24 cellular contexts compared by ENCODE assay signal in the genomic region with DNA sequence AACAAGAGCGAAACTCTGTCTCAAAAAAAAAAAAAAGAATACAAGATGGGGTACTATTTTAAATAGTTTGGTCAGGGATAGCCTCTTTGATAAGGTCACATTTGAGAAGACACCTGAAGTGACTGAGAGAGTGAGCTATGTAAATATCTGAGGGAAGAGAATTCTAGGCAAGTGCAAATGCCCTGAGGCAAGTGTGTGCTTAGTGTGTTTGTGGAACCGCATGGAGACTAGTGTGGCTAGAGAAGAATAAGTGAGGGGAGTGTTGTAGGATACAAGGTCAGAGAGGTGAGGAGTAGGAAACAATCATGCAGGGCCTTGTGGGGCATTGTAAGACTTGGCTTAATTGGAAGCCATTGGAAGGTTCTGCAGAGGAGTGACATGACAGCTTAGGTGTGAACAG. TPM values are rescaled to one million over a fixed set of nuclear protein-coding genes. Genes with fewer than 3 reads are reported as not detected.
DNase-seq lines count a peak whose midpoint lies in the region; ATAC-seq, FAIRE-seq and TF ChIP-seq lines count a peak whose summit lies in the region.
"Had no signal": no experiment of that assay in that cellular context is flagged by ENCODE, and none has a peak within 500 bp of the region (broad histone marks: within the 10 kb centered on the region; RNA-seq: fewer than 3 reads in every experiment).

No MANE protein-coding gene starts in this region.

- DNase-seq in activated naive CD8-positive, alpha-beta T cell treated with anti-CD3 and anti-CD28 coated beads, Interleukin-2, amount 50 U/mL, for 24 hours: no peak
- DNase-seq in activated naive CD8-positive, alpha-beta T cell treated with anti-CD3 and anti-CD28 coated beads for 36 hours: no peak
- no peak for DNase-seq in T-helper 17 cell
- DNase-seq in H1 (ENCODE audit: low read depth in 1 of 2, low spot score in 2 of 2): no peak
- no peak for DNase-seq in Right ventricle myocardium inferior (ENCODE audit: missing footprints)
- no peak for DNase-seq in breast epithelium (ENCODE audit: low spot score in 2 of 2)
- DNase-seq: AML-193; Caco-2; Calu3; CD4-positive, alpha-beta T cell; CD8-positive, alpha-beta T cell; DMS79 treated with DMSO at 0.1 percent for 48 hours; GF-D8 had no signal

- H3K36me3 Mint-ChIP-seq in activated naive CD8-positive, alpha-beta T cell treated with anti-CD3 and anti-CD28 coated beads, Interleukin-2, amount 50 U/mL, for 24 hours (ENCODE audit: low read depth): no peaks in the 10 kb centered on the region
- peaks cover 4% of the 10 kb centered on the region for H3K36me3 Mint-ChIP-seq in activated naive CD8-positive, alpha-beta T cell treated with anti-CD3 and anti-CD28 coated beads for 36 hours
- H3K36me3 Mint-ChIP-seq in T-helper 17 cell (ENCODE audit: low read depth): peaks cover 3% of the 10 kb centered on the region
- H3K36me3 Mint-ChIP-seq: CD8-positive, alpha-beta T cell had no signal

- no peak overlapping the region for H3K27ac ChIP-seq in H1 (ENCODE audit: low read depth, low read length)
- H3K27ac ChIP-seq in breast epithelium: no peak overlapping the region
- H3K27ac ChIP-seq: 22Rv1; A549; BLaER1 treated with 17β-estradiol and CSF1 and Interleukin-3, amounts not matched to agents 10 nM and 100 nM; C4-2B had no signal

- no peak for TF ChIP-seq POLR2A in H1 (IDR thresholded peaks at IDR 0.05; ENCODE audit: control extremely low read depth in 1 of 2, low read depth in 2 of 2, low read length in 2 of 2)
- no peak for TF ChIP-seq POLR2A in breast epithelium (IDR thresholded peaks at IDR 0.05)

- H4K20me1 ChIP-seq in H1 (replicated peaks in 1 of 2; ENCODE audit: control insufficient read depth in 1 of 2, insufficient read depth in 2 of 2, low read length in 2 of 2): no peaks in the 10 kb centered on the region

- H3K27me3 ChIP-seq in H1 (replicated peaks in 1 of 4; ENCODE audit: control insufficient read depth in 3 of 4, extremely low read depth in 1 of 4, insufficient read depth in 3 of 4, low read length in 3 of 4) (no peaks in the 10 kb centered on the region), breast epithelium (no peaks in the 10 kb centered on the region)
- H3K27me3 ChIP-seq: BLaER1 treated with 17β-estradiol and CSF1 and Interleukin-3, amounts not matched to agents 10 nM and 100 nM had no signal

- no peak overlapping the region for H4K8ac ChIP-seq in H1 (ENCODE audit: extremely low read depth, insufficient read depth, low read length)

- no peaks in the 10 kb centered on the region for H3K36me3 ChIP-seq in H1 (ENCODE audit: control insufficient read depth in 2 of 4, insufficient read depth in 4 of 4, low read length in 3 of 4)
- no peaks in the 10 kb centered on the region for H3K36me3 ChIP-seq in breast epithelium

- 94% methylated on average over 1 of the region's 2 CpGs; no CpG with 5 or more reads in 1 of the 2 experiments for WGBS in H1 (ENCODE audit: extremely low coverage in 1 of 2, insufficient coverage in 1 of 2, insufficient read length in 1 of 2, insufficient replicate concordance in 2 of 2, low coverage in 1 of 2, low lambda C conversion rate in 2 of 2, missing lambda C conversion rate in 1 of 2), 2 experiments

- TF ChIP-seq RAD21 in H1 (IDR thresholded peaks at IDR 0.05 in 1 of 2, conservative IDR thresholded peaks at IDR 0.05 in 1 of 2; ENCODE audit: low read depth in 2 of 2, low read length in 2 of 2): no peak

- H2BK15ac ChIP-seq in H1 (ENCODE audit: low read length): no peak overlapping the region

- H3K79me1 ChIP-seq in H1 (ENCODE audit: low read depth, low read length): no peaks in the 10 kb centered on the region

- H3K27ac Mint-ChIP-seq in activated naive CD8-positive, alpha-beta T cell treated with anti-CD3 and anti-CD28 coated beads, Interleukin-2, amount 50 U/mL, for 24 hours: peak overlapping the region; percentile 4
- H3K27ac Mint-ChIP-seq in activated naive CD8-positive, alpha-beta T cell treated with anti-CD3 and anti-CD28 coated beads for 36 hours: no peak overlapping the region
- H3K27ac Mint-ChIP-seq in T-helper 17 cell: peak overlapping the region; percentile 66
- H3K27ac Mint-ChIP-seq: B cell; CD4-positive, alpha-beta T cell; CD8-positive, alpha-beta T cell had no signal

- no peak for ATAC-seq in activated naive CD8-positive, alpha-beta T cell treated with anti-CD3 and anti-CD28 coated beads, Interleukin-2, amount 50 U/mL, for 24 hours
- ATAC-seq in T-helper 17 cell (no peak), Right ventricle myocardium inferior (no peak), GM19455 (IDR thresholded peaks at IDR 0.05; ENCODE audit: unreplicated experiment) (no peak)
- ATAC-seq: A549; CD8-positive, alpha-beta T cell had no signal

- H3K9me3 Mint-ChIP-seq in activated naive CD8-positive, alpha-beta T cell treated with anti-CD3 and anti-CD28 coated beads, Interleukin-2, amount 50 U/mL, for 24 hours: no peaks in the 10 kb centered on the region
- no peaks in the 10 kb centered on the region for H3K9me3 Mint-ChIP-seq in activated naive CD8-positive, alpha-beta T cell treated with anti-CD3 and anti-CD28 coated beads for 36 hours
- H3K9me3 Mint-ChIP-seq: CD4-positive, alpha-beta T cell; CD8-positive, alpha-beta T cell had no signal

- H3K56ac ChIP-seq in H1 (replicated peaks; ENCODE audit: insufficient read length, low read depth, low read length): peak overlapping the region; percentile 59

- no peak for TF ChIP-seq EP300 in H1 (IDR thresholded peaks at IDR 0.05; ENCODE audit: borderline replicate concordance in 1 of 2, low read depth in 2 of 2, low read length in 2 of 2)

- TF ChIP-seq CTCF in H1 (IDR thresholded peaks at IDR 0.05; ENCODE audit: control extremely low read depth in 1 of 3, insufficient read depth in 1 of 3, low read depth in 1 of 3, low read length in 3 of 3): no peak
- no peak for TF ChIP-seq CTCF in breast epithelium (IDR thresholded peaks at IDR 0.05)

- H3K23me2 ChIP-seq in H1 (ENCODE audit: low read depth, low read length): peaks cover 3% of the 10 kb centered on the region; the same call in 1 of the 2 replicates

- no peak overlapping the region for H4K91ac ChIP-seq in H1 (replicated peaks; ENCODE audit: insufficient read length, low read length)

- no peak overlapping the region for H2BK12ac ChIP-seq in H1 (ENCODE audit: low read depth, low read length)

- H3K9me3 ChIP-seq in T-helper 17 cell (ENCODE audit: control insufficient read depth, low read length, poor library complexity, severe bottlenecking): no peaks in the 10 kb centered on the region
- no peaks in the 10 kb centered on the region for H3K9me3 ChIP-seq in H1 (ENCODE audit: insufficient read depth in 2 of 2, low read depth in 1 of 2, low read length in 1 of 2)
- H3K9me3 ChIP-seq in breast epithelium: no peaks in the 10 kb centered on the region
- H3K9me3 ChIP-seq: A549; BLaER1 treated with 17β-estradiol and CSF1 and Interleukin-3, amounts not matched to agents 10 nM and 100 nM; Caco-2 had no signal

- no peaks in the 10 kb centered on the region for H3K79me2 ChIP-seq in H1 (ENCODE audit: control insufficient read depth in 1 of 2, insufficient read depth in 2 of 2, low read length in 2 of 2)

- no peak overlapping the region for H3K14ac ChIP-seq in H1 (ENCODE audit: insufficient read length)

- H2BK20ac ChIP-seq in H1 (ENCODE audit: low read length): peak overlapping the region; percentile 72; the same call in 1 of the 2 replicates

- H3K9ac ChIP-seq in H1 (replicated peaks in 1 of 4; ENCODE audit: extremely low read depth in 1 of 4, low read depth in 3 of 4, low read length in 3 of 4): no peak overlapping the region
- H3K9ac ChIP-seq: BLaER1 treated with 17β-estradiol and CSF1 and Interleukin-3, amounts not matched to agents 10 nM and 100 nM had no signal

- no peak overlapping the region for H3K4me2 ChIP-seq in H1 (ENCODE audit: insufficient read depth in 1 of 2, low read depth in 2 of 2, low read length in 2 of 2)
- H3K4me2 ChIP-seq: A549; BLaER1 treated with 17β-estradiol and CSF1 and Interleukin-3, amounts not matched to agents 10 nM and 100 nM had no signal

- intact Hi-C loops in Right ventricle myocardium inferior (cut with DNase I): no loop called here
- intact Hi-C loops in breast epithelium (cut with DNase I; ENCODE audit: low total_unique reads): no loop called here

- H2AK5ac ChIP-seq in H1 (ENCODE audit: low read depth, low read length): no peak overlapping the region; the same call in 1 of the 2 replicates

- no peak overlapping the region for H2BK5ac ChIP-seq in H1 (ENCODE audit: low read depth, low read length)

- POLR2A ChIA-PET in H1 (lab: Charles Lee; ENCODE audit: partially characterized antibody): interaction anchor here (1.0 to 5.6 kb wide), 2 partner anchors 20 to 40 kb away, joined by 3 to 33 read pairs; no protein-coding TSS in a partner anchor

- H2BK120ac ChIP-seq in H1 (replicated peaks; ENCODE audit: low read depth, low read length): no peak overlapping the region

- no peak overlapping the region for H3K23ac ChIP-seq in H1 (ENCODE audit: insufficient read length)

- H2AFZ ChIP-seq in H1 (ENCODE audit: low read length): no peak overlapping the region

- H3K4me3 ChIP-seq in H1 (ENCODE audit: extremely low read depth in 1 of 4, insufficient read depth in 2 of 4, low read depth in 3 of 4, low read length in 4 of 4): no peak overlapping the region
- H3K4me3 ChIP-seq in breast epithelium: no peak overlapping the region
- H3K4me3 ChIP-seq: A549; BLaER1 treated with 17β-estradiol and CSF1 and Interleukin-3, amounts not matched to agents 10 nM and 100 nM had no signal

- no peak for FAIRE-seq in H1 (lab: Jason Lieb, UNC)
- FAIRE-seq: A549, D721Med, G401.6, GM12891, GM19239 had no signal

- no peaks in the 10 kb centered on the region for H3K27me3 Mint-ChIP-seq in activated naive CD8-positive, alpha-beta T cell treated with anti-CD3 and anti-CD28 coated beads, Interleukin-2, amount 50 U/mL, for 24 hours
- no peaks in the 10 kb centered on the region for H3K27me3 Mint-ChIP-seq in activated naive CD8-positive, alpha-beta T cell treated with anti-CD3 and anti-CD28 coated beads for 36 hours
- no peaks in the 10 kb centered on the region for H3K27me3 Mint-ChIP-seq in T-helper 17 cell
- H3K27me3 Mint-ChIP-seq: B cell; CD4-positive, alpha-beta T cell had no signal

- no peak overlapping the region for H3K4me3 Mint-ChIP-seq in activated naive CD8-positive, alpha-beta T cell treated with anti-CD3 and anti-CD28 coated beads, Interleukin-2, amount 50 U/mL, for 24 hours
- H3K4me3 Mint-ChIP-seq in activated naive CD8-positive, alpha-beta T cell treated with anti-CD3 and anti-CD28 coated beads for 36 hours: no peak overlapping the region
- no peak overlapping the region for H3K4me3 Mint-ChIP-seq in T-helper 17 cell
- H3K4me3 Mint-ChIP-seq: B cell; CD4-positive, alpha-beta T cell; CD8-positive, alpha-beta T cell had no signal

- no peak overlapping the region for H3K18ac ChIP-seq in H1 (ENCODE audit: extremely low read depth, low read length)

- peaks cover 5% of the 10 kb centered on the region for H3K4me1 Mint-ChIP-seq in activated naive CD8-positive, alpha-beta T cell treated with anti-CD3 and anti-CD28 coated beads, Interleukin-2, amount 50 U/mL, for 24 hours
- peaks cover 7% of the 10 kb centered on the region for H3K4me1 Mint-ChIP-seq in activated naive CD8-positive, alpha-beta T cell treated with anti-CD3 and anti-CD28 coated beads for 36 hours
- peaks cover 17% of the 10 kb centered on the region for H3K4me1 Mint-ChIP-seq in T-helper 17 cell

- H3K4me1 ChIP-seq in H1 (replicated peaks in 1 of 4; ENCODE audit: control insufficient read depth in 3 of 4, insufficient read depth in 4 of 4, low read length in 3 of 4) (no peaks in the 10 kb centered on the region; a peak in 1 of 7 replicates), breast epithelium (no peaks in the 10 kb centered on the region)
- H3K4me1 ChIP-seq: A549, Caco-2 had no signal

- peak overlapping the region; percentile 69 for H3K4ac ChIP-seq in H1 (replicated peaks; ENCODE audit: insufficient read length, low read depth, low read length)

- no peak overlapping the region for H4K5ac ChIP-seq in H1 (ENCODE audit: insufficient read length, low read depth, low read length)

- CTCF ChIA-PET in H1 (lab: Charles Lee; ENCODE audit: partially characterized antibody): interaction anchor here (0.9 to 4.5 kb wide), 2 partner anchors 19 to 111 kb away, joined by 3 to 35 read pairs; no protein-coding TSS in a partner anchor

RNA-seq across cellular contexts. Expression of a gene that starts 3.4 kb away (rescaled TPM):
- total RNA-seq in activated naive CD8-positive, alpha-beta T cell treated with anti-CD3 and anti-CD28 coated beads for 36 hours: not detected
- under 1 TPM in 1 of 2 donors, not detected in 1; 0.29 TPM for total RNA-seq in T-helper 17 cell
- total RNA-seq in H1 (2021; fragmentation: NEBNext Ultra II Directional; extraction: Animal tissue kit (Norgen Biotek cat#: 25700)): 0.15 TPM in 1 of 2 replicates, not detected in the other
- polyA plus RNA-seq in H1 (2011; rRNA removed): 0.23 and 0.25 TPM in 2 replicates
- polyA plus RNA-seq in H1 (2011; cell fraction: cytosol; rRNA removed): 0.23 TPM
- 0.36 TPM for polyA plus RNA-seq in H1 (2011; cell fraction: nucleus; rRNA removed)
- 0.73 to 0.93 TPM (median 0.80 TPM) in 4 replicates for polyA plus RNA-seq in H1 (2012, experiment 1 of 2)
- 1.00 TPM for polyA plus RNA-seq in H1 (2012, experiment 2 of 2)
- 0.22 TPM for polyA plus RNA-seq in H1 (2013, experiment 1 of 2)
- polyA plus RNA-seq in H1 (2013, experiment 2 of 2): 0.15 TPM
- 0.06 and 0.22 TPM in 2 replicates for polyA minus RNA-seq in H1 (2011; rRNA and poly(A)+ RNA removed)
- not detected for polyA minus RNA-seq in H1 (2011; cell fraction: cytosol; rRNA and poly(A)+ RNA removed)
- polyA minus RNA-seq in H1 (2011; cell fraction: nucleus; rRNA and poly(A)+ RNA removed): 0.30 TPM
- 0.11 TPM for total RNA-seq in Right ventricle myocardium inferior
- total RNA-seq in breast epithelium: not detected
- total RNA-seq: A172; B cell; Caco-2; CD4-positive, alpha-beta T cell; CD8-positive, alpha-beta T cell had no signal

RNA-seq across cellular contexts. Expression of a gene that starts 12.6 kb away (rescaled TPM):
- total RNA-seq in activated naive CD8-positive, alpha-beta T cell treated with anti-CD3 and anti-CD28 coated beads for 36 hours: 10 to 100 TPM; 29.9 to 30.1 TPM
- total RNA-seq in T-helper 17 cell (10 to 100 TPM; 17.1 to 30.5 TPM), Right ventricle myocardium inferior (26.7 TPM), breast epithelium (10 to 100 TPM; 33.4 to 53.0 (median 33.4) TPM)
- 34.1 and 35.5 TPM in 2 replicates for total RNA-seq in H1 (2021; fragmentation: NEBNext Ultra II Directional; extraction: Animal tissue kit (Norgen Biotek cat#: 25700))
- 65.3 and 70.0 TPM in 2 replicates for polyA plus RNA-seq in H1 (2011; rRNA removed)
- polyA plus RNA-seq in H1 (2011; cell fraction: cytosol; rRNA removed): 57.7 TPM
- 40.1 TPM for polyA plus RNA-seq in H1 (2011; cell fraction: nucleus; rRNA removed)
- 32.2 to 40.8 TPM (median 36.1 TPM) in 4 replicates for polyA plus RNA-seq in H1 (2012, experiment 1 of 2)
- 42.6 TPM for polyA plus RNA-seq in H1 (2012, experiment 2 of 2)
- 29.3 TPM for polyA plus RNA-seq in H1 (2013, experiment 1 of 2)
- 27.1 TPM for polyA plus RNA-seq in H1 (2013, experiment 2 of 2)
- 59.5 and 62.2 TPM in 2 replicates for polyA minus RNA-seq in H1 (2011; rRNA and poly(A)+ RNA removed)
- polyA minus RNA-seq in H1 (2011; cell fraction: cytosol; rRNA and poly(A)+ RNA removed): 16.1 TPM
- polyA minus RNA-seq in H1 (2011; cell fraction: nucleus; rRNA and poly(A)+ RNA removed): 23.2 TPM

RNA-seq across cellular contexts. Expression of a gene that starts 19.2 kb away (rescaled TPM):
- 10 to 100 TPM; 49.2 to 52.1 TPM for total RNA-seq in activated naive CD8-positive, alpha-beta T cell treated with anti-CD3 and anti-CD28 coated beads for 36 hours
- total RNA-seq in T-helper 17 cell: 10 to 100 TPM; 49.3 to 65.3 TPM
- 52.5 and 58.3 TPM in 2 replicates for total RNA-seq in H1 (2021; fragmentation: NEBNext Ultra II Directional; extraction: Animal tissue kit (Norgen Biotek cat#: 25700))
- 86.1 and 88.3 TPM in 2 replicates for polyA plus RNA-seq in H1 (2011; rRNA removed)
- polyA plus RNA-seq in H1 (2011; cell fraction: cytosol; rRNA removed): 84.9 TPM
- polyA plus RNA-seq in H1 (2011; cell fraction: nucleus; rRNA removed): 238 TPM
- polyA plus RNA-seq in H1 (2012, experiment 1 of 2): 60.0 to 72.8 TPM (median 65.5 TPM) in 4 replicates
- 37.8 TPM for polyA plus RNA-seq in H1 (2012, experiment 2 of 2)
- 53.6 TPM for polyA plus RNA-seq in H1 (2013, experiment 1 of 2)
- 49.6 TPM for polyA plus RNA-seq in H1 (2013, experiment 2 of 2)
- 61.9 and 68.3 TPM in 2 replicates for polyA minus RNA-seq in H1 (2011; rRNA and poly(A)+ RNA removed)
- polyA minus RNA-seq in H1 (2011; cell fraction: cytosol; rRNA and poly(A)+ RNA removed): 27.6 TPM
- 71.3 TPM for polyA minus RNA-seq in H1 (2011; cell fraction: nucleus; rRNA and poly(A)+ RNA removed)
- 23.9 TPM for total RNA-seq in Right ventricle myocardium inferior
- total RNA-seq in breast epithelium: 10 to 100 TPM; 41.4 to 58.0 (median 43.6) TPM

RNA-seq across cellular contexts. Expression of a gene that starts 39.3 kb away (rescaled TPM):
- 10 to 100 TPM; 63.8 to 65.3 TPM for total RNA-seq in activated naive CD8-positive, alpha-beta T cell treated with anti-CD3 and anti-CD28 coated beads for 36 hours
- total RNA-seq in T-helper 17 cell: 10 to 100 TPM; 24.2 to 29.8 TPM
- total RNA-seq in H1 (2021; fragmentation: NEBNext Ultra II Directional; extraction: Animal tissue kit (Norgen Biotek cat#: 25700)): 48.3 and 52.1 TPM in 2 replicates
- polyA plus RNA-seq in H1 (2011; rRNA removed): 121 and 129 TPM in 2 replicates
- 115 TPM for polyA plus RNA-seq in H1 (2011; cell fraction: cytosol; rRNA removed)
- 95.2 TPM for polyA plus RNA-seq in H1 (2011; cell fraction: nucleus; rRNA removed)
- 70.4 to 84.7 TPM (median 74.9 TPM) in 4 replicates for polyA plus RNA-seq in H1 (2012, experiment 1 of 2)
- 103 TPM for polyA plus RNA-seq in H1 (2012, experiment 2 of 2)
- 61.3 TPM for polyA plus RNA-seq in H1 (2013, experiment 1 of 2)
- polyA plus RNA-seq in H1 (2013, experiment 2 of 2): 58.7 TPM
- 95.6 and 97.8 TPM in 2 replicates for polyA minus RNA-seq in H1 (2011; rRNA and poly(A)+ RNA removed)
- polyA minus RNA-seq in H1 (2011; cell fraction: cytosol; rRNA and poly(A)+ RNA removed): 36.3 TPM
- polyA minus RNA-seq in H1 (2011; cell fraction: nucleus; rRNA and poly(A)+ RNA removed): 63.1 TPM
- total RNA-seq in Right ventricle myocardium inferior: 43.1 TPM
- 10 to 100 TPM; 37.7 to 63.2 (median 40.6) TPM for total RNA-seq in breast epithelium
